In the genomic region with DNA sequence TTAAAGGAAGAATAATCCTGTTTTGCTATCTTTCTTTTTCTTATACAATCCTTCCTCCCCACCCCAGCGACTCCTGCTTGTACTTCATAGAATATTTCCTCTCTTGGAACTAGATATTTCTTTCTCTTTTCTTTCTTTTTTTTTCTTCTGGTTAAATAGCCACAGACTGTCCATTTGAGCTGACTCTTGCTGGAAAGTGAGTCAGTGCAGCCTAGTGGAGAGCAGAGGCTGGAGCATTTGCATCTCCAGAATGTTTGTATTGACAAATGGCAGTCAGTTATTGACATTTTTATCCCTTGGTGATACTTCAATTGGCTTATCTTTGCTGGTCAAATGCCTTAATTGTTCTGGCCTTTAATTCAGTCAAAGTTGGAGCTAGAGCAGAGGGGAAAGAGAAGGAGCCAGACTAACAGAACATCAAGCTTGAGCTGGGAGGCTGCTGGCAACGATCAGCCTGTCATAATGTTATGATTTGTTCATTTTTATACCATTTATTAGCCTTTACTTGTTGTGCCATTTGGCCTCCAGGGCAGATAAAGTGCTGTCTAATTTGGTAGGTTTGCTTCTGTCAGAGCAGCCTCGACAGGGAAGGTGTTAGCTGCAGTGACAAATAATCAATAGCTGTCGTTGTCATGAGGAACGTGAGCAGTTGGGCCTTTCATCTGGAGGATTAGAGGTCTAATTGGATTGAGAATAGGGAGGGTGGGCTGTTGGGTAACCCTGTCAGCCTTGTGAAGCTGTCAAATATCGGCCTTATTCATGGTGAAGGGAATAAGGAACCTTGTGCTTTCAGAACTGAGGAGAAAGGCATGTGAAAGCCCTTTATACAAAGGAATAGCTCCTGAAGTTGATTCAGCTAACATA, we compare ENCODE assay signal across 24 cellular contexts.
DNase-seq lines count a peak whose midpoint lies in the region; ATAC-seq lines count a peak whose summit lies in the region.
"Had no signal": no experiment of that assay in that cellular context is flagged by ENCODE, and none has a peak within 500 bp of the region (broad histone marks: within the 10 kb centered on the region; RNA-seq: fewer than 3 reads in every experiment).

No MANE protein-coding gene starts in this region.

- ATAC-seq in HG02588 (IDR thresholded peaks at IDR 0.05; ENCODE audit: unreplicated experiment) (no peak), HG03108 (IDR thresholded peaks at IDR 0.05; ENCODE audit: unreplicated experiment) (no peak), HG03354 (IDR thresholded peaks at IDR 0.05; ENCODE audit: poor library complexity, severe bottlenecking, unreplicated experiment) (no peak)
- ATAC-seq: activated CD4-positive, CD25-positive, alpha-beta regulatory T cell treated with anti-CD3 and anti-CD28 coated beads, Interleukin-2, amount 50 U/mL, for 24 hours; activated CD8-positive, alpha-beta memory T cell treated with anti-CD3 and anti-CD28 coated beads, Interleukin-2, amount 10 ng/mL, durations not matched to agents 7 days and 5 days; gastrocnemius medialis; left ventricle myocardium superior; pancreas had no signal

- DNase-seq in AG20443 (ENCODE audit: low spot score): peak; percentile 32
- peak; percentile 26 for DNase-seq in RKO (ENCODE audit: low spot score)
- DNase-seq in mesenchymal stem cell: peak; percentile 7
- DNase-seq in activated T-cell treated with anti-CD3 and anti-CD28 coated beads, Interleukin-2, amount 50 U/mL, for 1 hour: no peak
- DNase-seq: ACHN; activated CD8-positive, alpha-beta memory T cell treated with anti-CD3 and anti-CD28 coated beads, Interleukin-2, amount 10 ng/mL, durations not matched to agents 7 days and 5 days; activated effector memory CD4-positive, alpha-beta T cell treated with Interleukin-2 at 50 U/mL for 16 hours; amygdala; effector memory CD4-positive, alpha-beta T cell; gastrocnemius medialis; H7; Karpas-422; left ventricle myocardium superior; NCI-H1105; NCI-H69; OCI-M1; pancreas; SIG-M5; T-helper 2 cell had no signal

- H2BK15ac ChIP-seq in mesenchymal stem cell (ENCODE audit: low read depth, poor library complexity, severe bottlenecking): no peak overlapping the region

- 60% methylated on average over 4 of the region's 6 CpGs for WGBS in mesenchymal stem cell

- H3K27ac ChIP-seq in mesenchymal stem cell (ENCODE audit: low read length, poor library complexity, severe bottlenecking): no peak overlapping the region
- H3K27ac ChIP-seq: gastrocnemius medialis, pancreas had no signal

- no peak overlapping the region for H2BK12ac ChIP-seq in mesenchymal stem cell (ENCODE audit: low read length in 2 of 2)

- H2AK5ac ChIP-seq in mesenchymal stem cell (ENCODE audit: low read length, severe bottlenecking): no peak overlapping the region

- H3K4ac ChIP-seq in mesenchymal stem cell (ENCODE audit: low read depth in 1 of 2, low read length in 2 of 2): no peak overlapping the region

- no peak overlapping the region for H3K14ac ChIP-seq in mesenchymal stem cell (ENCODE audit: low read length in 2 of 2)

- H3K27me3 ChIP-seq in endocrine pancreas (ENCODE audit: control insufficient read depth, insufficient read depth, low read length) (no peaks in the 10 kb centered on the region), mesenchymal stem cell (ENCODE audit: control insufficient read depth in 1 of 2, insufficient read depth in 1 of 2, low read length in 2 of 2) (no peaks in the 10 kb centered on the region)
- H3K27me3 ChIP-seq: gastrocnemius medialis, pancreas had no signal

- H3K23ac ChIP-seq in mesenchymal stem cell (ENCODE audit: low read length in 2 of 2): no peak overlapping the region

- no peak overlapping the region for H2AFZ ChIP-seq in mesenchymal stem cell (ENCODE audit: low read depth, low read length)

- peaks cover 6% of the 10 kb centered on the region for H3K79me1 ChIP-seq in mesenchymal stem cell (replicated peaks; ENCODE audit: low read length, poor library complexity, severe bottlenecking)

- H3K4me3 ChIP-seq in endocrine pancreas (ENCODE audit: control insufficient read depth, insufficient read depth, low read length) (no peak overlapping the region), mesenchymal stem cell (ENCODE audit: insufficient read depth in 1 of 2, low read depth in 1 of 2, low read length in 2 of 2) (no peak overlapping the region)
- H3K4me3 ChIP-seq: gastrocnemius medialis, pancreas had no signal

- no peak overlapping the region for H3K4me2 ChIP-seq in mesenchymal stem cell (ENCODE audit: low read length, poor library complexity, severe bottlenecking)

- H3K18ac ChIP-seq in mesenchymal stem cell (ENCODE audit: low read depth in 1 of 2, low read length in 2 of 2): no peak overlapping the region

- peak overlapping the region; percentile 38 for H3K9ac ChIP-seq in endocrine pancreas (ENCODE audit: control insufficient read depth, insufficient read depth, low read length)
- H3K9ac ChIP-seq in mesenchymal stem cell (ENCODE audit: low read length): no peak overlapping the region

- H2BK5ac ChIP-seq in mesenchymal stem cell (ENCODE audit: low read depth, low read length, poor library complexity, severe bottlenecking): no peak overlapping the region

- H3K36me3 ChIP-seq in endocrine pancreas (ENCODE audit: control insufficient read depth, insufficient read depth, low read length): no peaks in the 10 kb centered on the region
- peaks cover 0 to 2% of the 10 kb centered on the region in 2 experiments for H3K36me3 ChIP-seq in mesenchymal stem cell (ENCODE audit: control insufficient read depth in 1 of 2, insufficient read depth in 2 of 2, low read depth in 1 of 2, low read length in 2 of 2)
- H3K36me3 ChIP-seq: gastrocnemius medialis, pancreas had no signal

- no peaks in the 10 kb centered on the region for H3K9me3 ChIP-seq in endocrine pancreas (ENCODE audit: control insufficient read depth, low read length)
- H3K9me3 ChIP-seq in mesenchymal stem cell (ENCODE audit: control insufficient read depth, low read length): no peaks in the 10 kb centered on the region
- H3K9me3 ChIP-seq: gastrocnemius medialis, pancreas had no signal

- no peak overlapping the region for H2BK120ac ChIP-seq in mesenchymal stem cell (ENCODE audit: low read depth, low read length)

- H4K8ac ChIP-seq in mesenchymal stem cell (ENCODE audit: low read length): no peak overlapping the region

- H4K91ac ChIP-seq in mesenchymal stem cell (ENCODE audit: low read length): no peak overlapping the region

- H3K4me1 ChIP-seq in endocrine pancreas (ENCODE audit: control insufficient read depth, insufficient read depth, low read length): peaks cover 8% of the 10 kb centered on the region
- H3K4me1 ChIP-seq in mesenchymal stem cell (ENCODE audit: control insufficient read depth, insufficient read depth, low read depth, low read length): peaks cover 1% of the 10 kb centered on the region
- H3K4me1 ChIP-seq: gastrocnemius medialis, pancreas had no signal
